In genomic region chr2:66436546-66436945, GRCh38 we compare ENCODE assay signal across 9 cellular contexts. TPM values are rescaled to one million over a fixed set of nuclear protein-coding genes. Genes with fewer than 3 reads are reported as not detected.
DNase-seq lines count a peak whose midpoint lies in the region; ATAC-seq and TF ChIP-seq lines count a peak whose summit lies in the region.
"Had no signal": no experiment of that assay in that cellular context is flagged by ENCODE, and none has a peak within 500 bp of the region (broad histone marks: within the 10 kb centered on the region; RNA-seq: fewer than 3 reads in every experiment).

No MANE protein-coding gene starts in this region.

- H3K14ac ChIP-seq in neuronal stem cell (ENCODE audit: low read length) = no peak overlapping the region

- H4K91ac ChIP-seq in neuronal stem cell (ENCODE audit: low read depth, low read length, poor library complexity) = no peak overlapping the region

- H3K4me3 ChIP-seq in fibroblast of lung (replicated peaks in 1 of 4; ENCODE audit: control extremely low read depth in 1 of 4, insufficient read depth in 1 of 4, low read depth in 3 of 4, low read length in 4 of 4) (peak overlapping the region; percentile 67 to 100 (median 87)), neuronal stem cell (ENCODE audit: low read length in 2 of 2) (peak overlapping the region in 1 of 2 donors; percentile 65)
- H3K4me3 ChIP-seq: BLaER1 treated with 17β-estradiol and CSF1 and Interleukin-3, amounts not matched to agents 10 nM and 100 nM had no signal

- no peak overlapping the region for H2AK5ac ChIP-seq in neuronal stem cell (ENCODE audit: low read depth, low read length)

- no peak overlapping the region for H3K23ac ChIP-seq in neuronal stem cell (ENCODE audit: low read depth, low read length, poor library complexity)

- no peaks in the 10 kb centered on the region for H3K36me3 Mint-ChIP-seq in natural killer cell
- H3K36me3 Mint-ChIP-seq in natural killer cell treated with Interleukin-12 subunit alpha and Interleukin-12 subunit beta and Interleukin-15 and Interleukin-18, amount 100 ng/mL, for 72 hours = peaks cover 4% of the 10 kb centered on the region

- peaks cover 38 to 40% of the 10 kb centered on the region in 2 donors for H3K4me1 Mint-ChIP-seq in natural killer cell
- peaks cover 24 to 25% of the 10 kb centered on the region in 2 donors for H3K4me1 Mint-ChIP-seq in natural killer cell treated with Interleukin-12 subunit alpha and Interleukin-12 subunit beta and Interleukin-15 and Interleukin-18, amount 100 ng/mL, for 72 hours (ENCODE audit: low read depth in 2 of 2)

- H4K8ac ChIP-seq in neuronal stem cell (ENCODE audit: low read depth, low read length) = no peak overlapping the region

- ATAC-seq in natural killer cell (no peak), GM21723 (IDR thresholded peaks at IDR 0.05; ENCODE audit: unreplicated experiment) (no peak)
- ATAC-seq in natural killer cell treated with Interleukin-12 subunit alpha and Interleukin-12 subunit beta and Interleukin-15 and Interleukin-18, amount 100 ng/mL, for 72 hours = no peak

- H2AFZ ChIP-seq in fibroblast of lung (ENCODE audit: low read length) (no peak overlapping the region), neuronal stem cell (ENCODE audit: low read length) (no peak overlapping the region)

- H3K18ac ChIP-seq in neuronal stem cell (ENCODE audit: low read length) = no peak overlapping the region

- DNase-seq in natural killer cell (no peak), fibroblast of lung (ENCODE audit: low read depth in 2 of 2) (no peak), neuronal stem cell (ENCODE audit: low spot score) (no peak), EL (no peak), NCI-H1092 (lab: John Stamatoyannopoulos, UW) (no peak), kidney glomerular epithelial cell (lab: John Stamatoyannopoulos, UW) (no peak)
- DNase-seq in natural killer cell treated with Interleukin-12 subunit alpha and Interleukin-12 subunit beta and Interleukin-15 and Interleukin-18, amount 100 ng/mL, for 72 hours (ENCODE audit: low spot score) = no peak

- TF ChIP-seq CTCF in natural killer cell (IDR thresholded peaks at IDR 0.05) (no peak), fibroblast of lung (conservative IDR thresholded peaks at IDR 0.05 in 1 of 2, IDR thresholded peaks at IDR 0.05 in 1 of 2; ENCODE audit: low read depth in 1 of 2, low read length in 2 of 2) (no peak)

- peaks cover 62 to 66% of the 10 kb centered on the region in 2 donors for H3K27me3 Mint-ChIP-seq in natural killer cell (ENCODE audit: low read depth in 2 of 2)
- peaks cover 51 to 75% of the 10 kb centered on the region in 2 donors for H3K27me3 Mint-ChIP-seq in natural killer cell treated with Interleukin-12 subunit alpha and Interleukin-12 subunit beta and Interleukin-15 and Interleukin-18, amount 100 ng/mL, for 72 hours

- no peak overlapping the region for H2BK5ac ChIP-seq in neuronal stem cell (ENCODE audit: low read length)

- H3K27ac Mint-ChIP-seq in natural killer cell = no peak overlapping the region
- no peak overlapping the region for H3K27ac Mint-ChIP-seq in natural killer cell treated with Interleukin-12 subunit alpha and Interleukin-12 subunit beta and Interleukin-15 and Interleukin-18, amount 100 ng/mL, for 72 hours

- no peaks in the 10 kb centered on the region for H4K20me1 ChIP-seq in fibroblast of lung (ENCODE audit: control insufficient read depth, extremely low read depth, insufficient read depth, low read length)

- peaks cover 10% of the 10 kb centered on the region for H3K36me3 ChIP-seq in fibroblast of lung (ENCODE audit: control insufficient read depth, insufficient read depth, low read length)
- H3K36me3 ChIP-seq in neuronal stem cell (replicated peaks in 1 of 2; ENCODE audit: control insufficient read depth in 2 of 2, insufficient read depth in 2 of 2, low read length in 2 of 2) = peaks cover 0 to 20% of the 10 kb centered on the region in 2 donors
- H3K36me3 ChIP-seq: BLaER1 treated with 17β-estradiol and CSF1 and Interleukin-3, amounts not matched to agents 10 nM and 100 nM had no signal

- no peak overlapping the region for H2BK15ac ChIP-seq in neuronal stem cell (ENCODE audit: low read length)

- no peaks in the 10 kb centered on the region for H3K9me3 ChIP-seq in fibroblast of lung (ENCODE audit: control insufficient read depth, insufficient read depth, low read depth, low read length)
- no peaks in the 10 kb centered on the region for H3K9me3 ChIP-seq in neuronal stem cell (replicated peaks in 1 of 2; ENCODE audit: control insufficient read depth in 2 of 2, insufficient read depth in 1 of 2, low read depth in 1 of 2, low read length in 2 of 2)

- H2BK12ac ChIP-seq in neuronal stem cell (ENCODE audit: low read length) = no peak overlapping the region

- H3K27me3 ChIP-seq in fibroblast of lung (ENCODE audit: control insufficient read depth, insufficient read depth, low read length) = no peaks in the 10 kb centered on the region
- peaks cover 0 to 36% (median 0%) of the 10 kb centered on the region in 3 experiments for H3K27me3 ChIP-seq in neuronal stem cell (ENCODE audit: control insufficient read depth in 3 of 3, insufficient read depth in 3 of 3, low read depth in 1 of 3, low read length in 3 of 3)

- H3K4me2 ChIP-seq in fibroblast of lung (ENCODE audit: extremely low read depth, insufficient read depth, low read length) = peak overlapping the region; percentile 78
- peak overlapping the region; percentile 36 for H3K4me2 ChIP-seq in neuronal stem cell (ENCODE audit: insufficient read depth, low read length, poor library complexity, severe bottlenecking)
- H3K4me2 ChIP-seq: BLaER1 treated with 17β-estradiol and CSF1 and Interleukin-3, amounts not matched to agents 10 nM and 100 nM had no signal

- H3K4me1 ChIP-seq in fibroblast of lung (ENCODE audit: control insufficient read depth, extremely low read depth, insufficient read depth, low read length) = peaks cover 2% of the 10 kb centered on the region
- H3K4me1 ChIP-seq in neuronal stem cell (ENCODE audit: control insufficient read depth in 2 of 2, insufficient read depth in 1 of 2, low read depth in 1 of 2, low read length in 2 of 2) = peaks cover 16 to 33% of the 10 kb centered on the region in 2 donors

- no peak overlapping the region for H3K4ac ChIP-seq in neuronal stem cell (ENCODE audit: low read length)

- no peaks in the 10 kb centered on the region for H3K79me1 ChIP-seq in neuronal stem cell (ENCODE audit: low read depth, low read length)

- H3K9ac ChIP-seq in fibroblast of lung (ENCODE audit: insufficient read depth, low read length) (peak overlapping the region; percentile 61), neuronal stem cell (ENCODE audit: low read depth, low read length, poor library complexity) (no peak overlapping the region)
- H3K9ac ChIP-seq: BLaER1 treated with 17β-estradiol and CSF1 and Interleukin-3, amounts not matched to agents 10 nM and 100 nM had no signal

- peaks cover 82% of the 10 kb centered on the region for H3K79me2 ChIP-seq in fibroblast of lung (ENCODE audit: control insufficient read depth, insufficient read depth, low read length)

- peak overlapping the region; percentile 84 for H3K4me3 Mint-ChIP-seq in natural killer cell
- no peak overlapping the region for H3K4me3 Mint-ChIP-seq in natural killer cell treated with Interleukin-12 subunit alpha and Interleukin-12 subunit beta and Interleukin-15 and Interleukin-18, amount 100 ng/mL, for 72 hours

- H3K27ac ChIP-seq in fibroblast of lung (ENCODE audit: insufficient read depth, low read length) (peak overlapping the region; percentile 93), neuronal stem cell (replicated peaks; ENCODE audit: low read length) (no peak overlapping the region)
- H3K27ac ChIP-seq: BLaER1 treated with 17β-estradiol and CSF1 and Interleukin-3, amounts not matched to agents 10 nM and 100 nM had no signal

- intact Hi-C loops in natural killer cell (cut with micrococcal nuclease) = loop anchor here (10.0 kb wide), 1 partner anchor 138 kb away; no protein-coding TSS in a partner anchor

- H2BK120ac ChIP-seq in neuronal stem cell (ENCODE audit: low read depth, low read length) = no peak overlapping the region

- WGBS in neuronal stem cell (ENCODE audit: extremely low coverage in 2 of 2, insufficient read length in 2 of 2, insufficient replicate concordance in 1 of 2), 2 donors = no CpG with 5 or more reads among the region's 2 CpGs

- H3K9me3 Mint-ChIP-seq in natural killer cell = no peaks in the 10 kb centered on the region
- no peaks in the 10 kb centered on the region for H3K9me3 Mint-ChIP-seq in natural killer cell treated with Interleukin-12 subunit alpha and Interleukin-12 subunit beta and Interleukin-15 and Interleukin-18, amount 100 ng/mL, for 72 hours

RNA-seq across cellular contexts. Expression of gene MEIS1, which starts 1.6 kb away (rescaled TPM):
- total RNA-seq in natural killer cell (1 to 10 TPM; 2.0 to 5.4 (median 3.6) TPM), fibroblast of lung (119 and 139 TPM in 2 replicates)
- 1 to 10 TPM in 1 of 2 donors, under 1 TPM in 1; 0.53 to 3.6 TPM for total RNA-seq in natural killer cell treated with Interleukin-12 subunit alpha and Interleukin-12 subunit beta and Interleukin-15 and Interleukin-18, amount 100 ng/mL, for 72 hours
- 48.3 and 51.6 TPM in 2 replicates for polyA plus RNA-seq in fibroblast of lung
- polyA plus RNA-seq in fibroblast of lung (2012) = 43.2 and 44.1 TPM in 2 replicates
- 62.6 and 69.9 TPM in 2 replicates for polyA minus RNA-seq in fibroblast of lung (ENCODE audit: low replicate concordance)
- 7.8 TPM for polyA plus RNA-seq in neuronal stem cell (2013, experiment 1 of 2)
- polyA plus RNA-seq in neuronal stem cell (2013, experiment 2 of 2) = 8.8 TPM

Comparison
In these comparisons a context has a peak if more than half of its experiments do, and no peak if none do; other contexts are left out.
1. RNA of gene MEIS1, which starts 1.6 kb away (total RNA-seq): 119 to 139 TPM in fibroblast of lung; 2.0 to 5.4 TPM in natural killer cell and 0.53 to 3.6 TPM in natural killer cell treated with Interleukin-12 subunit alpha and Interleukin-12 subunit beta and Interleukin-15 and Interleukin-18, amount 100 ng/mL, for 72 hours; every median in the first group is over 10 times any median in the second.